In genomic region chr4:135464311-135464710, GRCh38 we compare ENCODE assay signal across 8 cellular contexts.
"Had no signal": no experiment of that assay in that cellular context is flagged by ENCODE, and none has a peak within 500 bp of the region (broad histone marks: within the 10 kb centered on the region; RNA-seq: fewer than 3 reads in every experiment).

No MANE protein-coding gene starts in this region.

- H3K4me3 ChIP-seq: GM12878 had no signal

- DNase-seq: GDM1, GF-D8 had no signal

- FAIRE-seq: G401.6, GM12878, GM12891, GM12892, GM18507, GM19239 had no signal

- ATAC-seq: GM12878 had no signal
